1 cellular context compared by ENCODE assay signal in the genomic region with DNA sequence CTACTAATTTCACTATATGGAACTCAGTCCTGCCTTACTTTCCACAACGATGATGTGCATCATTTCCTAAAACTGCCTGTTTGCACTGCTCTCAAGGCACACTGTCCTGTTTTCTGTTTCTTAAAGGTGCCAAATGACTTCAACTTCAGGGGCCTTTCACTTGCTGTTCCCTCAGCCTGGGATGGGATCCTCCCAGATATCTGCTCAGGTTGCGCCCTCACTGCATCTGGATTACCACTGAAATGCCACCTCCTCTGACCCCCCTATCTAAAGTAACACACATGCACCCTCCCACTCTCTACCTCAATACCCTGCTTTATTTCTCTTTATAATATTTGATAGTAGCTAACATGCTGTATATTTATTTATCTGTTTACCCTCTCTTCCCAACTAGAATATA.
TF ChIP-seq lines count a peak whose summit lies in the region.

No MANE protein-coding gene starts in this region.

TF ChIP-seq in H1, 55 proteins besides CTCF, POLR2A, EP300 and RAD21:
- TF ChIP-seq HDAC6 (IDR thresholded peaks at IDR 0.05; ENCODE audit: low read depth, low read length): no peak
- no peak for TF ChIP-seq ATF3 (IDR thresholded peaks at IDR 0.05; ENCODE audit: insufficient read depth, low read depth, low read length)
- TF ChIP-seq TAF1 (IDR thresholded peaks at IDR 0.05; ENCODE audit: low read depth, low read length): no peak
- TF ChIP-seq BRCA1 (IDR thresholded peaks at IDR 0.05; ENCODE audit: low read depth, low read length): no peak
- TF ChIP-seq TCF12 (IDR thresholded peaks at IDR 0.05; ENCODE audit: low read depth, low read length): no peak
- TF ChIP-seq TBP (IDR thresholded peaks at IDR 0.05; ENCODE audit: low read depth, low read length): no peak
TF ChIP-seq in H1: peak in this region for 0.
